In genomic region chr15:83081256-83082014, GRCh38 we compare ENCODE assay signal across 22 cellular contexts. TPM values are rescaled to one million over a fixed set of nuclear protein-coding genes. Genes with fewer than 3 reads are reported as not detected.
DNase-seq lines count a peak whose midpoint lies in the region; ATAC-seq, FAIRE-seq and TF ChIP-seq lines count a peak whose summit lies in the region.
"Had no signal": no experiment of that assay in that cellular context is flagged by ENCODE, and none has a peak within 500 bp of the region (broad histone marks: within the 10 kb centered on the region; RNA-seq: fewer than 3 reads in every experiment).

No MANE protein-coding gene starts in this region.

- no peak overlapping the region for H3K4me3 Mint-ChIP-seq in activated naive CD8-positive, alpha-beta T cell treated with anti-CD3 and anti-CD28 coated beads, Interleukin-2, amount 50 U/mL, for 24 hours
- H3K4me3 Mint-ChIP-seq in activated naive CD8-positive, alpha-beta T cell treated with anti-CD3 and anti-CD28 coated beads for 36 hours = no peak overlapping the region
- H3K4me3 Mint-ChIP-seq: CD4-positive, CD25-positive, alpha-beta regulatory T cell had no signal

- H3K79me2 ChIP-seq in GM12878 (ENCODE audit: control insufficient read depth, insufficient read depth, low read length) (no peaks in the 10 kb centered on the region), GM23248 (ENCODE audit: insufficient read depth) (no peaks in the 10 kb centered on the region)

- no peak overlapping the region for H2AFZ ChIP-seq in GM12878 (ENCODE audit: control insufficient read depth, low read depth, low read length)
- H2AFZ ChIP-seq in GM23248 = no peak overlapping the region

- no peak for FAIRE-seq in GM12878 (lab: Jason Lieb, UNC)
- FAIRE-seq: A204.1 had no signal

- peaks cover 4% of the 10 kb centered on the region for H3K4me1 Mint-ChIP-seq in activated naive CD8-positive, alpha-beta T cell treated with anti-CD3 and anti-CD28 coated beads, Interleukin-2, amount 50 U/mL, for 24 hours
- H3K4me1 Mint-ChIP-seq in activated naive CD8-positive, alpha-beta T cell treated with anti-CD3 and anti-CD28 coated beads for 36 hours = peaks cover 3% of the 10 kb centered on the region
- H3K4me1 Mint-ChIP-seq: CD4-positive, CD25-positive, alpha-beta regulatory T cell had no signal

- no TSS peak for BruUV-seq in GM12878 (replicated peaks; lab: Mats Ljungman, UMichigan)

- H3K27me3 ChIP-seq in GM12878 (replicated peaks in 1 of 2; ENCODE audit: control insufficient read depth in 2 of 2, insufficient read depth in 2 of 2, low read length in 1 of 2) (no peaks in the 10 kb centered on the region; a peak in 2 of 4 replicates), GM23248 (replicated peaks; ENCODE audit: insufficient read depth) (peaks cover 18% of the 10 kb centered on the region)

- no peaks in the 10 kb centered on the region for H3K9me2 ChIP-seq in GM23248 (ENCODE audit: insufficient read depth)
- H3K9me2 ChIP-seq: SK-N-SH had no signal

- TF ChIP-seq RAD21 in GM12878 (IDR thresholded peaks at IDR 0.05; ENCODE audit: insufficient read depth, low read depth, low read length) = no peak

- H3F3A ChIP-seq in GM23248 (ENCODE audit: insufficient read depth) = no peaks in the 10 kb centered on the region

- H3K4me1 ChIP-seq in GM12878 (ENCODE audit: control insufficient read depth, insufficient read depth, low read length) (no peaks in the 10 kb centered on the region), GM23248 (ENCODE audit: insufficient read depth) (no peaks in the 10 kb centered on the region)
- H3K4me1 ChIP-seq: BE2C had no signal

- H3K9me3 ChIP-seq in GM12878 (replicated peaks; ENCODE audit: control insufficient read depth, insufficient read depth, low read length) (no peaks in the 10 kb centered on the region), GM23248 (ENCODE audit: low read depth) (no peaks in the 10 kb centered on the region)
- H3K9me3 ChIP-seq: BE2C, SK-N-SH had no signal

- TF ChIP-seq CTCF in GM12878 (IDR thresholded peaks at IDR 0.05 in 2 of 3, conservative IDR thresholded peaks at IDR 0.05 in 1 of 3; ENCODE audit: control insufficient read depth in 2 of 3, extremely low read depth in 1 of 3, insufficient read depth in 1 of 3, low read depth in 3 of 3, low read length in 3 of 3) = no peak

- no peak for TF ChIP-seq EP300 in GM12878 (IDR thresholded peaks at IDR 0.05; ENCODE audit: borderline replicate concordance in 1 of 2, control insufficient read depth in 1 of 2, low read depth in 2 of 2, low read length in 2 of 2)

- no peaks in the 10 kb centered on the region for H3K9me3 Mint-ChIP-seq in activated naive CD8-positive, alpha-beta T cell treated with anti-CD3 and anti-CD28 coated beads, Interleukin-2, amount 50 U/mL, for 24 hours
- H3K9me3 Mint-ChIP-seq in activated naive CD8-positive, alpha-beta T cell treated with anti-CD3 and anti-CD28 coated beads for 36 hours = no peaks in the 10 kb centered on the region

- no peak for DNase-seq in activated naive CD8-positive, alpha-beta T cell treated with anti-CD3 and anti-CD28 coated beads, Interleukin-2, amount 50 U/mL, for 24 hours
- no peak for DNase-seq in activated naive CD8-positive, alpha-beta T cell treated with anti-CD3 and anti-CD28 coated beads for 36 hours
- DNase-seq in HEK293T (ENCODE audit: extremely low spot score) (no peak), GM12878 (ENCODE audit: low read depth, low spot score) (no peak), GM23248 (no peak), GDM1 (lab: John Stamatoyannopoulos, UW) (no peak)
- DNase-seq: BE2C; CD4-positive, CD25-positive, alpha-beta regulatory T cell; COR-L47; DMS79; IMR-90; NCI-H1048; NCI-H1436; NCI-H187 treated with DMSO at 0.1 percent for 48 hours; NCI-H2107; NCI-H446 treated with DMSO at 0.1 percent for 48 hours; NCI-H526 treated with DMSO at 0.1 percent for 48 hours; SIG-M5; SK-N-SH had no signal

- WGBS in GM12878 (ENCODE audit: insufficient coverage, insufficient replicate concordance, low lambda C conversion rate, missing lambda C conversion rate) = 43% methylated on average over 5 of the region's 5 CpGs
- WGBS in GM23248 (ENCODE audit: low coverage in 1 of 2, low lambda C conversion rate in 2 of 2, missing lambda C conversion rate in 2 of 2), 2 experiments = 56 to 58% methylated on average over 5 of the region's 5 CpGs

- no peak overlapping the region for H3K27ac ChIP-seq in GM12878 (ENCODE audit: control insufficient read depth, insufficient read depth)
- no peak overlapping the region for H3K27ac ChIP-seq in GM23248

- H3K27me3 Mint-ChIP-seq in activated naive CD8-positive, alpha-beta T cell treated with anti-CD3 and anti-CD28 coated beads, Interleukin-2, amount 50 U/mL, for 24 hours = peaks cover 37% of the 10 kb centered on the region
- peaks cover 54% of the 10 kb centered on the region for H3K27me3 Mint-ChIP-seq in activated naive CD8-positive, alpha-beta T cell treated with anti-CD3 and anti-CD28 coated beads for 36 hours

- no peak overlapping the region for H3K4me2 ChIP-seq in GM12878 (ENCODE audit: control insufficient read depth, insufficient read depth)
- no peak overlapping the region for H3K4me2 ChIP-seq in GM23248 (ENCODE audit: unreplicated experiment)
- H3K4me2 ChIP-seq: SK-N-SH had no signal

- in situ Hi-C loops in GM12878 (cut with MboI) (no loop called here), GM23248 (cut with MboI) (no loop called here)

- CTCF ChIA-PET in HEK293T (lab: Yijun Ruan, JAX) (no interaction called here), GM12878 (lab: Yijun Ruan, JAX) (no interaction called here)

- peak overlapping the region; percentile 31 for H3K27ac Mint-ChIP-seq in activated naive CD8-positive, alpha-beta T cell treated with anti-CD3 and anti-CD28 coated beads, Interleukin-2, amount 50 U/mL, for 24 hours
- H3K27ac Mint-ChIP-seq in activated naive CD8-positive, alpha-beta T cell treated with anti-CD3 and anti-CD28 coated beads for 36 hours = no peak overlapping the region
- H3K27ac Mint-ChIP-seq: CD4-positive, CD25-positive, alpha-beta regulatory T cell had no signal

- H3K9ac ChIP-seq in GM12878 (ENCODE audit: control insufficient read depth, insufficient read depth, low read length) (no peak overlapping the region), GM23248 (no peak overlapping the region)
- H3K9ac ChIP-seq: SK-N-SH had no signal

- no peak overlapping the region for H3K4me3 ChIP-seq in GM12878
- no peak overlapping the region for H3K4me3 ChIP-seq in GM23248

- no peaks in the 10 kb centered on the region for H4K20me1 ChIP-seq in GM12878 (ENCODE audit: control insufficient read depth, insufficient read depth)
- H4K20me1 ChIP-seq in GM23248 (ENCODE audit: insufficient read depth) = no peaks in the 10 kb centered on the region

- SMC1A ChIA-PET in GM12878 (lab: Charles Lee; ENCODE audit: uncharacterized antibody, unreplicated experiment) = interaction anchor here (1.0 kb wide), 1 partner anchor 19 kb away, joined by 3 read pairs; no protein-coding TSS in a partner anchor

- TF ChIP-seq POLR2A in GM12878 (IDR thresholded peaks at IDR 0.05; ENCODE audit: low read depth, low read length) = no peak

- peak; percentile 40 for ATAC-seq in activated naive CD8-positive, alpha-beta T cell treated with anti-CD3 and anti-CD28 coated beads, Interleukin-2, amount 50 U/mL, for 24 hours
- ATAC-seq in GM12878 (peak; percentile 58), HG02840 (IDR thresholded peaks at IDR 0.05; ENCODE audit: low FRiP score, unreplicated experiment) (no peak)
- ATAC-seq: Panc1 had no signal

- H3K36me3 ChIP-seq in GM12878 (ENCODE audit: control insufficient read depth in 2 of 2, insufficient read depth in 2 of 2, low read length in 1 of 2) (no peaks in the 10 kb centered on the region), GM23248 (ENCODE audit: low read depth) (no peaks in the 10 kb centered on the region)
- H3K36me3 ChIP-seq: BE2C had no signal

- RAD21 ChIA-PET in GM12878 (lab: Charles Lee; ENCODE audit: unreplicated experiment) = no interaction called here

- POLR2A ChIA-PET in HEK293T (lab: Yijun Ruan, JAX) (no interaction called here), GM12878 (lab: Charles Lee) (no interaction called here)

- no peaks in the 10 kb centered on the region for H3K36me3 Mint-ChIP-seq in activated naive CD8-positive, alpha-beta T cell treated with anti-CD3 and anti-CD28 coated beads, Interleukin-2, amount 50 U/mL, for 24 hours (ENCODE audit: low read depth)
- H3K36me3 Mint-ChIP-seq in activated naive CD8-positive, alpha-beta T cell treated with anti-CD3 and anti-CD28 coated beads for 36 hours = no peaks in the 10 kb centered on the region
- H3K36me3 Mint-ChIP-seq: CD4-positive, CD25-positive, alpha-beta regulatory T cell had no signal

- intact Hi-C loops in GM12878 (cut with micrococcal nuclease; ENCODE audit: unreplicated experiment) = no loop called here

RNA-seq across cellular contexts. Expression of gene BTBD1, which starts 14.4 kb away (rescaled TPM):
- 10 to 100 TPM; 62.4 to 63.3 TPM for total RNA-seq in activated naive CD8-positive, alpha-beta T cell treated with anti-CD3 and anti-CD28 coated beads for 36 hours
- total RNA-seq in GM12878 (2013; cell fraction: nucleolus; rRNA removed) = 81.8 and 91.0 TPM in 2 replicates
- total RNA-seq in GM12878 (2014; rRNA removed) = 90.4 and 92.4 TPM in 2 replicates
- 75.4 and 76.9 TPM in 2 replicates for total RNA-seq in GM12878 (2014; rRNA removed; fragmentation: Illumina TruSeq; extraction: Trizol)
- 62.0 and 70.8 TPM in 2 replicates for total RNA-seq in GM12878 (2021)
- polyA plus RNA-seq in GM12878 (2011; ENCODE audit: low read depth) = 24.3 TPM
- polyA plus RNA-seq in GM12878 (2011; rRNA removed) = 89.6 and 133 TPM in 2 replicates
- 40.1 and 43.1 TPM in 2 replicates for polyA plus RNA-seq in GM12878 (2011; cell fraction: cytosol; rRNA removed)
- 33.3 and 35.5 TPM in 2 replicates for polyA plus RNA-seq in GM12878 (2011; cell fraction: nucleus; rRNA removed)
- polyA plus RNA-seq in GM12878 (2012) = 43.7 and 47.7 TPM in 2 replicates
- polyA plus RNA-seq in GM12878 (2014; fragmentation: Illumina TruSeq; extraction: Trizol) = 77.0 and 87.6 TPM in 2 replicates
- polyA plus RNA-seq in GM12878 (2014; fragmentation: Nextera tagmentation; extraction: Ambion mirVana) = 10 to 100 TPM; 17.5 to 38.9 TPM
- polyA plus RNA-seq in GM12878 (2014; rRNA removed) = 54.1 and 57.1 TPM in 2 replicates
- polyA plus RNA-seq in GM12878 (2016; fragmentation: Nextera tagmentation; extraction: Ambion mirVana) = 10 to 100 TPM; 73.0 to 73.1 TPM
- polyA minus RNA-seq in GM12878 (2011; rRNA and poly(A)+ RNA removed) = 60.2 and 93.3 TPM in 2 replicates
- polyA minus RNA-seq in GM12878 (2011; cell fraction: cytosol; rRNA and poly(A)+ RNA removed) = 41.0 and 48.2 TPM in 2 replicates
- 28.3 and 41.4 TPM in 2 replicates for polyA minus RNA-seq in GM12878 (2011; cell fraction: nucleus; rRNA and poly(A)+ RNA removed)
- total RNA-seq in GM23248 (2014; rRNA removed; shearing (Covaris generic)) = 112 and 121 TPM in 2 replicates
- polyA plus RNA-seq in GM23248 (2016; fragmentation: Nextera tagmentation; extraction: Ambion mirVana) = 60.3 and 60.6 TPM in 2 replicates

RNA-seq across cellular contexts. Expression of gene TM6SF1, which starts 26.0 kb away (rescaled TPM):
- 1 to 10 TPM; 1.6 TPM for total RNA-seq in activated naive CD8-positive, alpha-beta T cell treated with anti-CD3 and anti-CD28 coated beads for 36 hours
- 0.81 and 0.98 TPM in 2 replicates for total RNA-seq in GM12878 (2013; cell fraction: nucleolus; rRNA removed)
- total RNA-seq in GM12878 (2014; rRNA removed) = 0.56 and 0.98 TPM in 2 replicates
- total RNA-seq in GM12878 (2014; rRNA removed; fragmentation: Illumina TruSeq; extraction: Trizol) = 0.92 and 1.2 TPM in 2 replicates
- 1.1 and 1.2 TPM in 2 replicates for total RNA-seq in GM12878 (2021)
- polyA plus RNA-seq in GM12878 (2011; ENCODE audit: low read depth) = 2.1 TPM
- 1.1 and 1.3 TPM in 2 replicates for polyA plus RNA-seq in GM12878 (2011; rRNA removed)
- 0.52 and 0.70 TPM in 2 replicates for polyA plus RNA-seq in GM12878 (2011; cell fraction: cytosol; rRNA removed)
- 1.1 and 1.8 TPM in 2 replicates for polyA plus RNA-seq in GM12878 (2011; cell fraction: nucleus; rRNA removed)
- 1.9 and 4.4 TPM in 2 replicates for polyA plus RNA-seq in GM12878 (2012)
- polyA plus RNA-seq in GM12878 (2014; fragmentation: Illumina TruSeq; extraction: Trizol) = 0.82 and 1.1 TPM in 2 replicates
- polyA plus RNA-seq in GM12878 (2014; fragmentation: Nextera tagmentation; extraction: Ambion mirVana) = 1 to 10 TPM in 1 of 2 experiments, under 1 TPM in 1; 0.90 to 2.3 TPM
- polyA plus RNA-seq in GM12878 (2014; rRNA removed) = 0.78 and 0.84 TPM in 2 replicates
- polyA plus RNA-seq in GM12878 (2016; fragmentation: Nextera tagmentation; extraction: Ambion mirVana) = 1 to 10 TPM; 1.2 to 2.7 TPM
- 1.3 TPM in 1 of 2 replicates, not detected in the other for polyA minus RNA-seq in GM12878 (2011; rRNA and poly(A)+ RNA removed)
- polyA minus RNA-seq in GM12878 (2011; cell fraction: cytosol; rRNA and poly(A)+ RNA removed) = not detected in 2 replicates
- 0.60 and 0.86 TPM in 2 replicates for polyA minus RNA-seq in GM12878 (2011; cell fraction: nucleus; rRNA and poly(A)+ RNA removed)
- not detected in 2 replicates for total RNA-seq in GM23248 (2014; rRNA removed; shearing (Covaris generic))
- polyA plus RNA-seq in GM23248 (2016; fragmentation: Nextera tagmentation; extraction: Ambion mirVana) = 0.14 TPM in 1 of 2 replicates, not detected in the other
